Comparison of ENCODE assay signal across 23 cellular contexts in genomic region chr10:78460204-78460603, GRCh38.
"Had no signal": no experiment of that assay in that cellular context is flagged by ENCODE, and none has a peak within 500 bp of the region (broad histone marks: within the 10 kb centered on the region; RNA-seq: fewer than 3 reads in every experiment).

No MANE protein-coding gene starts in this region.

- H3K4me3 ChIP-seq: heart left ventricle, upper lobe of left lung had no signal

- ATAC-seq: activated T-cell treated with anti-CD3 and anti-CD28 coated beads, Interleukin-2, amount 50 U/mL, for 4 hours; heart left ventricle; left colon had no signal

- H3K36me3 ChIP-seq: heart left ventricle, upper lobe of left lung had no signal

- H3K27ac Mint-ChIP-seq: activated B cell treated with CpG ODN at 0.5 μM for 24 hours; activated naive CD8-positive, alpha-beta T cell; activated T-helper 2 cell treated with anti-CD3 and anti-CD28 coated beads, Interferon-gamma antibody, Interleukin-2, Interleukin-4, amounts not matched to agents 10 μg/mL and 5 μg/mL and 100 μg/mL, durations not matched to agents 14 hours and 24 hours and 36 hours; memory B cell; progenitor cell of endocrine pancreas; T-helper 1 cell treated with Interleukin-12 subunit alpha and Interleukin-12 subunit beta and Interleukin-4 antibody, amounts not matched to agents 30 μg/mL and 1 μg/mL, for 36 hours had no signal

- H3K27ac ChIP-seq: heart left ventricle, upper lobe of left lung had no signal

- H3K9me3 Mint-ChIP-seq: activated B cell treated with CpG ODN at 0.5 μM for 24 hours; activated T-cell treated with anti-CD3 and anti-CD28 coated beads, Interleukin-2, amount 50 U/mL, for 4 hours; activated T-helper 2 cell treated with anti-CD3 and anti-CD28 coated beads, Interferon-gamma antibody, Interleukin-2, Interleukin-4, amounts not matched to agents 10 μg/mL and 5 μg/mL and 100 μg/mL, durations not matched to agents 14 hours and 24 hours and 36 hours; memory B cell; T-helper 1 cell treated with Interleukin-12 subunit alpha and Interleukin-12 subunit beta and Interleukin-4 antibody, amounts not matched to agents 30 μg/mL and 1 μg/mL, for 36 hours had no signal

- H3K4me3 Mint-ChIP-seq: activated B cell treated with CpG ODN at 0.5 μM for 24 hours; activated naive CD8-positive, alpha-beta T cell; activated T-cell treated with anti-CD3 and anti-CD28 coated beads, Interleukin-2, amount 50 U/mL, for 4 hours; memory B cell; T-helper 1 cell treated with Interleukin-12 subunit alpha and Interleukin-12 subunit beta and Interleukin-4 antibody, amounts not matched to agents 30 μg/mL and 1 μg/mL, for 36 hours had no signal

- H3K9me3 ChIP-seq: heart left ventricle, upper lobe of left lung had no signal

- FAIRE-seq: endometrium, keratinocyte had no signal

- H3K36me3 Mint-ChIP-seq: activated naive CD8-positive, alpha-beta T cell; memory B cell had no signal

- H3K4me1 Mint-ChIP-seq: activated B cell treated with CpG ODN at 0.5 μM for 24 hours, memory B cell had no signal

- H3K27me3 ChIP-seq: heart left ventricle, upper lobe of left lung had no signal

- DNase-seq: activated B cell treated with CpG ODN at 0.5 μM for 24 hours; activated CD4-positive, alpha-beta T cell treated with anti-CD3 and anti-CD28 coated beads for 4 hours; activated CD4-positive, alpha-beta T cell treated with anti-CD3 and anti-CD28 coated beads, Interleukin-2, amount 50 U/mL, for 48 hours; activated CD8-positive, alpha-beta memory T cell treated with anti-CD3 and anti-CD28 coated beads, Interleukin-2, amount 50 U/mL, for 48 hours; activated naive CD4-positive, alpha-beta T cell; activated T-cell treated with anti-CD3 and anti-CD28 coated beads, Interleukin-2, amount 50 U/mL, for 4 hours; amniotic stem cell; cortex of kidney; heart left ventricle; left colon; occipital lobe; retina; stimulated activated CD4-positive, alpha-beta T cell treated with anti-CD3 and anti-CD28 coated beads, Interleukin-4, amount 100 ng/mL, for 24 hours; stimulated activated naive CD4-positive, alpha-beta T cell treated with Interleukin-2 at 50 U/mL for 16 hours; T1000; upper lobe of left lung had no signal

- H3K27me3 Mint-ChIP-seq: activated naive CD8-positive, alpha-beta T cell had no signal
